ENCODE assay signal across 35 cellular contexts in genomic region chr13:109877809-109878208, GRCh38.
"Had no signal": no experiment of that assay in that cellular context is flagged by ENCODE, and none has a peak within 500 bp of the region (broad histone marks: within the 10 kb centered on the region; RNA-seq: fewer than 3 reads in every experiment).

No MANE protein-coding gene starts in this region.

- H3K4me3 ChIP-seq: MG63 had no signal

- H3K36me3 ChIP-seq: MG63 had no signal

- DNase-seq: Karpas-422, Kasumi-1, MG63, MM.1S, MV-4-11, NCI-H1048, NCI-H1092, NCI-H1092 treated with DMSO at 0.1 percent for 48 hours, NCI-H1105, NCI-H1105 treated with DMSO at 0.1 percent for 48 hours, NCI-H1417, NCI-H1417 treated with DMSO at 0.1 percent for 48 hours, NCI-H1436, NCI-H1436 treated with DMSO at 0.1 percent for 48 hours, NCI-H146, NCI-H1694, NCI-H1694 treated with DMSO at 0.1 percent for 48 hours, NCI-H187, NCI-H187 treated with DMSO at 0.1 percent for 48 hours, NCI-H1930, NCI-H2029, NCI-H2029 treated with DMSO at 0.1 percent for 48 hours, NCI-H2081, NCI-H2081 treated with DMSO at 0.1 percent for 48 hours, NCI-H2107, NCI-H2171, NCI-H2171 treated with DMSO at 0.1 percent for 48 hours, NCI-H2227 treated with DMSO at 0.1 percent for 48 hours, NCI-H226, NCI-H345, NCI-H446, NCI-H446 treated with DMSO at 0.1 percent for 48 hours, NCI-H510A, NCI-H510A treated with DMSO at 0.1 percent for 48 hours had no signal

- H3K27ac ChIP-seq: KMS-11 had no signal

- H3K27me3 ChIP-seq: MG63 had no signal

- H3K9me3 ChIP-seq: MG63 had no signal

- H3K4me2 ChIP-seq: KMS-11 had no signal

- H3K9ac ChIP-seq: KMS-11 had no signal
